1 cellular context compared by ENCODE assay signal in the genomic region with DNA sequence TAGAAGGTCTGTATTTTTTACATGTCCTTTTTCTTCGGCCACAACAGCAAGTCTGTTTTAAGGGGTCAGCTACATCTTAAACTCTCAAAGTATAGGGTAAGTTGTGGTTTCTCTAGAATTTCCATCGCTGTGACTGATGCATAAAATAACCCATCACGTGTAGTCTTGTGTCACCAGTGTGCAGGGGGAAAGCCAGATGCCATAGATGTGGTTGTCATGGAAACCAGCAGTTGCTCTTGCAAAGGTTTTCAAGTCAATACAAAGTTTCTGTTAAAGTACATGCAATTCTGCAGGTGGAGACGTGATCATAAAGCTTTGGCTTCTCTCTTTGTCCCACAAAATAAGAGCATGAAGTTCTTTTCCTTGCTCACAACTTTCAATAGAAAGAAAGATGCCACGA.
TF ChIP-seq lines count a peak whose summit lies in the region.

No MANE protein-coding gene starts in this region.

TF ChIP-seq in GM23338, 12 proteins besides CTCF, POLR2A, EP300 and RAD21 (continued from another document):
- no peak for TF ChIP-seq ZNF462 (CRISPR knock-in tag; IDR thresholded peaks at IDR 0.05)
- no peak for TF ChIP-seq ZNF331 (CRISPR knock-in tag; IDR thresholded peaks at IDR 0.05; ENCODE audit: low read depth)
- TF ChIP-seq EZH2 (IDR thresholded peaks at IDR 0.05; ENCODE audit: low read depth, unreplicated experiment), result no peak
- no peak for TF ChIP-seq ZNF114 (CRISPR knock-in tag; IDR thresholded peaks at IDR 0.05)
- TF ChIP-seq CREB1 (CRISPR knock-in tag; IDR thresholded peaks at IDR 0.05; ENCODE audit: low read depth), result no peak
- no peak for TF ChIP-seq REST (IDR thresholded peaks at IDR 0.05; ENCODE audit: unreplicated experiment)
